In the genomic region with DNA sequence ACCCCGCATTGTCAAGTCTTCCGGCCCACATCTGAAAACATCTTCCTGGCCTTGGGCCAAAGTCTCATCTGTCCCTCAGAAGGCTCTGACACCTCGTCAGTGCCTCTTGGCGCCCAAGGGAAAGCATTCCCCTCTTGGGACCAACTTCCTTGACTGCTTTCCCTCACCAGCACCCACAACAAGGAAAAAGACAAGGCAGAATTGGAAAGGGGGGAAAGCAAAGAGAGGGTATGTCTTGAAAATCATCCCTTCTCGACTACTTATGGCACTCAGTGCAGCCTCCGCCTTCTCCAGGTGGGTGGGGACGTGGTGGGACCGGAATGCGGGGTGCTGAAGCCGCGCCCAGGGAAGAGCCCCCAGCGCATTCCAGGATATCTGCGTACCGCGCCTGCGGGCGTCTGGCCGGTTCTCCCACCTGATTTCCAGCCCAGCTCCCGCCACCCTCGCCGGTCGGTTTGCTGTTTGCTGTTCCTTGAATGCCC, we compare ENCODE assay signal across 7 cellular contexts. TPM values are rescaled to one million over a fixed set of nuclear protein-coding genes. Genes with fewer than 3 reads are reported as not detected.
DNase-seq lines count a peak whose midpoint lies in the region; ATAC-seq and TF ChIP-seq lines count a peak whose summit lies in the region.

No MANE protein-coding gene starts in this region.

- H3K27ac ChIP-seq in HL-60 (replicated peaks) = peak overlapping the region; percentile 79
- H3K27ac ChIP-seq in heart left ventricle = peak overlapping the region; percentile 87 to 99 (median 95)
- H3K27ac ChIP-seq in prostate gland = peak overlapping the region; percentile 95 to 97

- POLR2A ChIA-PET in activated CD4-positive, alpha-beta memory T cell treated with anti-CD3 and anti-CD28 coated beads for 36 hours (lab: Charles Lee) = interaction anchor here (0.8 to 2.8 kb wide), 6 partner anchors 12 to 40 kb away, joined by 3 to 19 read pairs (median 8); a partner anchor contains a TSS

- H3K4me1 Mint-ChIP-seq in activated CD4-positive, alpha-beta memory T cell treated with anti-CD3 and anti-CD28 coated beads for 36 hours (ENCODE audit: low read depth) = peaks cover 47% of the 10 kb centered on the region

- DNase-seq in GM12865 (ENCODE audit: low read depth) (no peak), HL-60 (ENCODE audit: low read depth in 1 of 2, low spot score in 1 of 2) (no peak), heart left ventricle (peak in 1 of 5 donors; percentile 57), prostate gland (ENCODE audit: low spot score) (peak; percentile 58), GOT3 (lab: John Stamatoyannopoulos, UW) (no peak)
- DNase-seq in activated CD4-positive, alpha-beta memory T cell treated with anti-CD3 and anti-CD28 coated beads for 36 hours = no peak

- H3K9me3 ChIP-seq in heart left ventricle (no peaks in the 10 kb centered on the region), prostate gland (no peaks in the 10 kb centered on the region)

- H3K27me3 ChIP-seq in HL-60 (ENCODE audit: insufficient read depth, poor library complexity, severe bottlenecking) (no peaks in the 10 kb centered on the region), heart left ventricle (no peaks in the 10 kb centered on the region), prostate gland (replicated peaks; ENCODE audit: insufficient read depth) (no peaks in the 10 kb centered on the region)

- peak overlapping the region; percentile 76 for H3K4me3 Mint-ChIP-seq in activated CD4-positive, alpha-beta memory T cell treated with anti-CD3 and anti-CD28 coated beads for 36 hours

- ATAC-seq in heart left ventricle (no peak), HG03095 (IDR thresholded peaks at IDR 0.05; ENCODE audit: unreplicated experiment) (no peak)

- H3K4me3 ChIP-seq in GM12865 (ENCODE audit: low read depth, low read length) (peak overlapping the region; percentile 83), HL-60 (replicated peaks; ENCODE audit: insufficient read depth, low read length) (peak overlapping the region; percentile 64), heart left ventricle (peak overlapping the region; percentile 58 to 91 (median 74)), prostate gland (peak overlapping the region; percentile 61 to 78)

- no peaks in the 10 kb centered on the region for H3K27me3 Mint-ChIP-seq in activated CD4-positive, alpha-beta memory T cell treated with anti-CD3 and anti-CD28 coated beads for 36 hours

- CTCF ChIA-PET in activated CD4-positive, alpha-beta memory T cell treated with anti-CD3 and anti-CD28 coated beads for 36 hours (lab: Charles Lee) = interaction anchor here (0.9 to 2.7 kb wide), 3 partner anchors 14 to 22 kb away, joined by 4 to 20 read pairs (median 18); a partner anchor contains a TSS

- no peaks in the 10 kb centered on the region for H3K9me3 Mint-ChIP-seq in activated CD4-positive, alpha-beta memory T cell treated with anti-CD3 and anti-CD28 coated beads for 36 hours

- 1 to 2% (median 1%) methylated on average over 21 to 22 of the region's 22 CpGs for WGBS in heart left ventricle, 4 donors
- under 1% methylated on average over 22 of the region's 22 CpGs for WGBS in prostate gland

- TF ChIP-seq POLR2A in heart left ventricle (IDR thresholded peaks at IDR 0.05) (no peak), prostate gland (IDR thresholded peaks at IDR 0.05) (no peak)

- peaks cover 6 to 81% (median 55%) of the 10 kb centered on the region in 12 donors for H3K4me1 ChIP-seq in heart left ventricle
- H3K4me1 ChIP-seq in prostate gland (replicated peaks) = peaks cover 4% of the 10 kb centered on the region

- H3K36me3 Mint-ChIP-seq in activated CD4-positive, alpha-beta memory T cell treated with anti-CD3 and anti-CD28 coated beads for 36 hours = peaks cover 30% of the 10 kb centered on the region

- TF ChIP-seq CTCF in GM12865 (IDR thresholded peaks at IDR 0.05; ENCODE audit: insufficient read depth, low read depth, low read length, missing control alignments) (no peak), HL-60 (IDR thresholded peaks at IDR 0.05; ENCODE audit: insufficient read depth, low read length) (no peak), heart left ventricle (IDR thresholded peaks at IDR 0.05) (no peak), prostate gland (IDR thresholded peaks at IDR 0.05) (peak in 1 of 4 experiments; percentile 9)

- peak overlapping the region; percentile 85 for H3K27ac Mint-ChIP-seq in activated CD4-positive, alpha-beta memory T cell treated with anti-CD3 and anti-CD28 coated beads for 36 hours

- intact Hi-C loops in activated CD4-positive, alpha-beta memory T cell treated with anti-CD3 and anti-CD28 coated beads for 36 hours (cut with micrococcal nuclease) = loop anchor here (10.0 kb wide), 3 partner anchors 311 to 471 kb away; a partner anchor contains a TSS
- intact Hi-C loops in heart left ventricle (cut with DNase I) (no loop called here), prostate gland (cut with DNase I) (no loop called here)

- H3K36me3 ChIP-seq in heart left ventricle = peaks cover 0 to 24% (median 13%) of the 10 kb centered on the region in 9 donors
- H3K36me3 ChIP-seq in prostate gland = no peaks in the 10 kb centered on the region

RNA-seq across cellular contexts. Expression of a gene that starts 0.6 kb away (rescaled TPM):
- total RNA-seq in activated CD4-positive, alpha-beta memory T cell treated with anti-CD3 and anti-CD28 coated beads for 36 hours = 10 to 100 TPM; 67.0 to 68.7 TPM
- total RNA-seq in heart left ventricle = 10 to 100 TPM; 31.6 to 83.9 (median 48.4) TPM
- polyA plus RNA-seq in heart left ventricle = 100 to 1,000 TPM in 1 of 2 donors, 10 to 100 TPM in 1; 32.5 to 163 TPM
- total RNA-seq in prostate gland = 100 to 1,000 TPM in 1 of 2 donors, 10 to 100 TPM in 1; 88.6 to 122 TPM

RNA-seq across cellular contexts. Expression of a gene that starts 3.8 kb away (rescaled TPM):
- 1 to 10 TPM; 8.5 to 8.7 TPM for total RNA-seq in activated CD4-positive, alpha-beta memory T cell treated with anti-CD3 and anti-CD28 coated beads for 36 hours
- 1 to 10 TPM; 2.5 to 7.2 (median 4.5) TPM for total RNA-seq in heart left ventricle
- polyA plus RNA-seq in heart left ventricle = 1 to 10 TPM; 4.8 to 5.7 TPM
- total RNA-seq in prostate gland = 100 to 1,000 TPM; 109 to 386 TPM

RNA-seq across cellular contexts. Expression of a gene that starts 5.5 kb away (rescaled TPM):
- 10 to 100 TPM; 60.8 to 78.0 TPM for total RNA-seq in activated CD4-positive, alpha-beta memory T cell treated with anti-CD3 and anti-CD28 coated beads for 36 hours
- total RNA-seq in heart left ventricle (10 to 100 TPM; 11.0 to 27.8 (median 18.8) TPM), prostate gland (10 to 100 TPM; 18.5 to 30.2 TPM)
- 10 to 100 TPM; 21.4 to 25.4 TPM for polyA plus RNA-seq in heart left ventricle

RNA-seq across cellular contexts. Expression of a gene that starts 13.6 kb away (rescaled TPM):
- total RNA-seq in activated CD4-positive, alpha-beta memory T cell treated with anti-CD3 and anti-CD28 coated beads for 36 hours = 100 to 1,000 TPM; 134 to 136 TPM
- total RNA-seq in heart left ventricle = 100 to 1,000 TPM in 3 of 9 donors, 10 to 100 TPM in 6; 55.0 to 175 (median 79.5) TPM
- 100 to 1,000 TPM in 1 of 2 donors, 10 to 100 TPM in 1; 87.4 to 222 TPM for polyA plus RNA-seq in heart left ventricle
- 100 to 1,000 TPM; 234 to 404 TPM for total RNA-seq in prostate gland

RNA-seq across cellular contexts. Expression of a gene that starts 17.4 kb away (rescaled TPM):
- 100 to 1,000 TPM in 1 of 2 experiments, 10 to 100 TPM in 1; 98.1 to 108 TPM for total RNA-seq in activated CD4-positive, alpha-beta memory T cell treated with anti-CD3 and anti-CD28 coated beads for 36 hours
- total RNA-seq in heart left ventricle = 10 to 100 TPM; 30.5 to 60.7 (median 40.8) TPM
- 10 to 100 TPM; 36.7 to 41.5 TPM for polyA plus RNA-seq in heart left ventricle
- 10 to 100 TPM; 18.1 to 28.3 TPM for total RNA-seq in prostate gland

Comparison
In these comparisons a context has a peak if more than half of its experiments do, and no peak if none do; other contexts are left out.
1. RNA of a gene that starts 3.8 kb away (total RNA-seq): 109 to 386 TPM in prostate gland; 8.5 to 8.7 TPM in activated CD4-positive, alpha-beta memory T cell treated with anti-CD3 and anti-CD28 coated beads for 36 hours and 2.5 to 7.2 TPM in heart left ventricle; every median in the first group is over 10 times any median in the second.
2. Peak in every context shown above with its lines, with median percentiles within 50 percentile points of each other: H3K4me3 ChIP-seq and H3K27ac ChIP-seq.